Comparison of ENCODE assay signal across 10 cellular contexts in genomic region chr22:18057568-18058209, GRCh38. TPM values are rescaled to one million over a fixed set of nuclear protein-coding genes. Genes with fewer than 3 reads are reported as not detected.
A peak's percentile ranks its signal among the peaks of the same experiment; 100 is the strongest.
DNase-seq lines count a peak whose midpoint lies in the region; ATAC-seq, FAIRE-seq and TF ChIP-seq lines count a peak whose summit lies in the region.
"Had no signal": no experiment of that assay in that cellular context is flagged by ENCODE, and none has a peak within 500 bp of the region (broad histone marks: within the 10 kb centered on the region; RNA-seq: fewer than 3 reads in every experiment).

No MANE protein-coding gene starts in this region.

- H3K27me3 ChIP-seq in astrocyte (ENCODE audit: insufficient read depth, low read length) (no peaks in the 10 kb centered on the region), keratinocyte (ENCODE audit: control insufficient read depth, extremely low read depth, insufficient read depth, low read length) (no peaks in the 10 kb centered on the region), tibial nerve (no peaks in the 10 kb centered on the region)

- peaks cover 40% of the 10 kb centered on the region for H3K4me1 Mint-ChIP-seq in astrocyte (ENCODE audit: low read depth, unreplicated experiment)
- H3K4me1 Mint-ChIP-seq: activated naive CD4-positive, alpha-beta T cell treated with anti-CD3 and anti-CD28 coated beads, Interleukin-2, amount 50 U/mL, for 24 hours had no signal

- peak; percentile 47 for ATAC-seq in GM19023 (IDR thresholded peaks at IDR 0.05; ENCODE audit: unreplicated experiment)

- H2AFZ ChIP-seq in astrocyte (ENCODE audit: low read depth, low read length) (no peak overlapping the region), keratinocyte (ENCODE audit: control insufficient read depth, low read length) (no peak overlapping the region)

- H3K4me2 ChIP-seq in astrocyte (ENCODE audit: low read length) (peak overlapping the region; percentile 16), keratinocyte (ENCODE audit: control insufficient read depth, extremely low read depth, insufficient read depth, low read depth, low read length) (peak overlapping the region; percentile 6)

- H3K79me2 ChIP-seq in astrocyte (ENCODE audit: insufficient read depth, low read length) (no peaks in the 10 kb centered on the region), keratinocyte (ENCODE audit: control insufficient read depth, insufficient read depth, low read length) (no peaks in the 10 kb centered on the region)

- TF ChIP-seq CTCF in astrocyte (IDR thresholded peaks at IDR 0.05; ENCODE audit: insufficient read depth, low read depth, low read length) (no peak), keratinocyte (optimal IDR thresholded peaks at IDR 0.05 in 1 of 3, IDR thresholded peaks at IDR 0.05 in 1 of 3, conservative IDR thresholded peaks at IDR 0.05 in 1 of 3; ENCODE audit: extremely low read depth in 1 of 3, insufficient read depth in 2 of 3, low read length in 3 of 3) (no peak), tibial nerve (IDR thresholded peaks at IDR 0.05) (no peak)

- no peaks in the 10 kb centered on the region for H3K36me3 ChIP-seq in astrocyte (ENCODE audit: insufficient read depth, low read length)
- H3K36me3 ChIP-seq in keratinocyte (ENCODE audit: control insufficient read depth in 2 of 2, extremely low read depth in 1 of 2, insufficient read depth in 2 of 2, low read length in 2 of 2) = no peaks in the 10 kb centered on the region
- H3K36me3 ChIP-seq in tibial nerve = no peaks in the 10 kb centered on the region

- H3K4me3 ChIP-seq in astrocyte (ENCODE audit: insufficient read depth, low read depth, low read length) (no peak overlapping the region), keratinocyte (ENCODE audit: control insufficient read depth in 2 of 3, extremely low read depth in 1 of 3, insufficient read depth in 2 of 3, low read depth in 1 of 3, low read length in 3 of 3) (no peak overlapping the region), tibial nerve (no peak overlapping the region)

- peak overlapping the region; percentile 58 for H3K27ac Mint-ChIP-seq in astrocyte (ENCODE audit: unreplicated experiment)
- H3K27ac Mint-ChIP-seq: activated naive CD4-positive, alpha-beta T cell treated with anti-CD3 and anti-CD28 coated beads, Interleukin-2, amount 50 U/mL, for 24 hours had no signal

- H3K9me3 ChIP-seq in astrocyte (ENCODE audit: insufficient read depth, low read depth, low read length) (no peaks in the 10 kb centered on the region), keratinocyte (ENCODE audit: control insufficient read depth, low read depth, low read length) (no peaks in the 10 kb centered on the region), tibial nerve (no peaks in the 10 kb centered on the region)

- H3K27ac ChIP-seq in astrocyte (ENCODE audit: low read depth, low read length) (peak overlapping the region; percentile 67), keratinocyte (ENCODE audit: control insufficient read depth, insufficient read depth, low read length) (peak overlapping the region; percentile 17), tibial nerve (peak overlapping the region in 3 of 4 donors; percentile 78 to 86 (median 84))

- no peak for TF ChIP-seq EP300 in tibial nerve (IDR thresholded peaks at IDR 0.05)

- peak; percentile 84 for FAIRE-seq in astrocyte (lab: Jason Lieb, UNC)
- peak; percentile 88 for FAIRE-seq in keratinocyte (lab: Jason Lieb, UNC)
- FAIRE-seq: G401.6 had no signal

- no peaks in the 10 kb centered on the region for H3K27me3 Mint-ChIP-seq in astrocyte (ENCODE audit: low read depth, unreplicated experiment)

- WGBS in tibial nerve, 2 donors = 60 to 66% methylated on average over 4 of the region's 4 CpGs

- H3K9me1 ChIP-seq in keratinocyte (ENCODE audit: control insufficient read depth, extremely low read depth, insufficient read depth, low read length) = no peaks in the 10 kb centered on the region

- H3K9ac ChIP-seq in astrocyte (ENCODE audit: low read length) (no peak overlapping the region), keratinocyte (ENCODE audit: control insufficient read depth, extremely low read depth, insufficient read depth, low read length) (peak overlapping the region; percentile 59)

- dilution Hi-C loops in keratinocyte (cut with MboI; ENCODE audit: extremely low pct_ligation_motif_present, low sequenced_read_pairs) = no loop called here

- H3K36me3 Mint-ChIP-seq in astrocyte (ENCODE audit: low read depth, unreplicated experiment) = peaks cover 3% of the 10 kb centered on the region
- H3K36me3 Mint-ChIP-seq: activated naive CD4-positive, alpha-beta T cell treated with anti-CD3 and anti-CD28 coated beads, Interleukin-2, amount 50 U/mL, for 24 hours had no signal

- no peak for TF ChIP-seq POLR2A in tibial nerve (IDR thresholded peaks at IDR 0.05)

- H3K4me1 ChIP-seq in astrocyte (ENCODE audit: insufficient read depth, low read length) (peaks cover 41% of the 10 kb centered on the region), keratinocyte (ENCODE audit: control insufficient read depth, extremely low read depth, insufficient read depth, low read length) (peaks cover 46% of the 10 kb centered on the region), tibial nerve (peaks cover 0 to 28% (median 25%) of the 10 kb centered on the region in 4 donors)

- DNase-seq in A172 (ENCODE audit: low spot score) (peak; percentile 97), HT-29 (ENCODE audit: low spot score) (peak; percentile 14), astrocyte (ENCODE audit: low read depth) (peak; percentile 100), keratinocyte (ENCODE audit: low read depth, low spot score) (peak; percentile 86), tibial nerve (ENCODE audit: low spot score in 2 of 2) (peak; percentile 60 to 85), NCI-H2227 (lab: John Stamatoyannopoulos, UW; ENCODE audit: unreplicated experiment) (no peak)
- DNase-seq in activated CD4-positive, alpha-beta T cell treated with anti-CD3 and anti-CD28 coated beads, Interleukin-2, amount 50 U/mL, for 48 hours = no peak

- no peaks in the 10 kb centered on the region for H4K20me1 ChIP-seq in astrocyte (ENCODE audit: insufficient read depth, low read length)
- H4K20me1 ChIP-seq in keratinocyte (ENCODE audit: control insufficient read depth, extremely low read depth, insufficient read depth, low read length) = no peaks in the 10 kb centered on the region

- H3K4me3 Mint-ChIP-seq in astrocyte (ENCODE audit: unreplicated experiment) = no peak overlapping the region
- H3K4me3 Mint-ChIP-seq: activated naive CD4-positive, alpha-beta T cell treated with anti-CD3 and anti-CD28 coated beads, Interleukin-2, amount 50 U/mL, for 24 hours had no signal

- H3K9me3 Mint-ChIP-seq in astrocyte (ENCODE audit: unreplicated experiment) = no peaks in the 10 kb centered on the region
- H3K9me3 Mint-ChIP-seq: activated naive CD4-positive, alpha-beta T cell treated with anti-CD3 and anti-CD28 coated beads, Interleukin-2, amount 50 U/mL, for 24 hours had no signal

RNA-seq across cellular contexts. Expression of gene PEX26, which starts 20.1 kb away (rescaled TPM):
- total RNA-seq in A172 (2014; rRNA removed; shearing (Covaris generic)) = 12.4 and 15.9 TPM in 2 replicates
- 23.4 and 32.5 TPM in 2 replicates for total RNA-seq in HT-29 (2014; rRNA removed; shearing (Covaris generic))
- 41.7 and 41.9 TPM in 2 replicates for total RNA-seq in astrocyte
- polyA plus RNA-seq in keratinocyte = 20.8 to 25.7 TPM (median 23.0 TPM) in 3 replicates
- polyA plus RNA-seq in keratinocyte (2011; ENCODE audit: low read depth) = 1.5 TPM
- 23.0 and 25.0 TPM in 2 replicates for polyA plus RNA-seq in keratinocyte (2011; cell fraction: cytosol; rRNA removed)
- polyA plus RNA-seq in keratinocyte (2011; cell fraction: nucleus; rRNA removed) = 27.1 and 31.4 TPM in 2 replicates
- polyA plus RNA-seq in keratinocyte (2012; ENCODE audit: low replicate concordance) = 9.4 and 31.3 TPM in 2 replicates
- polyA minus RNA-seq in keratinocyte = 36.8 to 71.0 TPM (median 38.8 TPM) in 3 replicates
- polyA minus RNA-seq in keratinocyte (2011; cell fraction: cytosol; rRNA and poly(A)+ RNA removed) = 22.3 TPM
- 13.1 and 20.6 TPM in 2 replicates for polyA minus RNA-seq in keratinocyte (2011; cell fraction: nucleus; rRNA and poly(A)+ RNA removed)
- 10 to 100 TPM; 15.3 to 36.3 (median 29.4) TPM for total RNA-seq in tibial nerve

RNA-seq across cellular contexts. Expression of gene MICAL3, which starts 33.3 kb away (rescaled TPM):
- total RNA-seq in A172 (2014; rRNA removed; shearing (Covaris generic)) = 13.4 and 15.2 TPM in 2 replicates
- total RNA-seq in HT-29 (2014; rRNA removed; shearing (Covaris generic)) = 7.7 and 11.2 TPM in 2 replicates
- total RNA-seq in astrocyte (101 and 113 TPM in 2 replicates), tibial nerve (10 to 100 TPM; 45.2 to 56.3 (median 46.3) TPM)
- polyA plus RNA-seq in keratinocyte = 22.5 to 50.2 TPM (median 27.9 TPM) in 3 replicates
- polyA plus RNA-seq in keratinocyte (2011; ENCODE audit: low read depth) = 17.8 TPM
- polyA plus RNA-seq in keratinocyte (2011; cell fraction: cytosol; rRNA removed) = 21.5 and 22.1 TPM in 2 replicates
- 128 and 137 TPM in 2 replicates for polyA plus RNA-seq in keratinocyte (2011; cell fraction: nucleus; rRNA removed)
- 12.1 and 50.2 TPM in 2 replicates for polyA plus RNA-seq in keratinocyte (2012; ENCODE audit: low replicate concordance)
- polyA minus RNA-seq in keratinocyte = 35.6 to 129 TPM (median 77.2 TPM) in 3 replicates
- 19.6 TPM for polyA minus RNA-seq in keratinocyte (2011; cell fraction: cytosol; rRNA and poly(A)+ RNA removed)
- polyA minus RNA-seq in keratinocyte (2011; cell fraction: nucleus; rRNA and poly(A)+ RNA removed) = 57.6 and 129 TPM in 2 replicates

RNA-seq across cellular contexts. Expression of gene TUBA8, which starts 52.9 kb away (rescaled TPM):
- total RNA-seq in A172 (2014; rRNA removed; shearing (Covaris generic)) = 0.29 and 1.3 TPM in 2 replicates
- 0.13 and 0.44 TPM in 2 replicates for total RNA-seq in HT-29 (2014; rRNA removed; shearing (Covaris generic))
- 0.79 TPM in 1 of 2 replicates, not detected in the other for total RNA-seq in astrocyte
- 0.35 to 0.49 TPM (median 0.41 TPM) in 3 replicates for polyA plus RNA-seq in keratinocyte
- polyA plus RNA-seq in keratinocyte (2011; ENCODE audit: low read depth) = 0.24 TPM
- 0.42 and 0.43 TPM in 2 replicates for polyA plus RNA-seq in keratinocyte (2011; cell fraction: cytosol; rRNA removed)
- polyA plus RNA-seq in keratinocyte (2011; cell fraction: nucleus; rRNA removed) = 0.65 and 1.5 TPM in 2 replicates
- 0.24 and 0.51 TPM in 2 replicates for polyA plus RNA-seq in keratinocyte (2012; ENCODE audit: low replicate concordance)
- polyA minus RNA-seq in keratinocyte = 0.76 to 0.86 TPM in 2 of 3 replicates, not detected in the other
- not detected for polyA minus RNA-seq in keratinocyte (2011; cell fraction: cytosol; rRNA and poly(A)+ RNA removed)
- polyA minus RNA-seq in keratinocyte (2011; cell fraction: nucleus; rRNA and poly(A)+ RNA removed) = 0.93 and 1.2 TPM in 2 replicates
- total RNA-seq in tibial nerve = 10 to 100 TPM in 1 of 4 donors, 1 to 10 TPM in 3; 5.0 to 12.3 (median 6.3) TPM

Comparison
In these comparisons a context has a peak if more than half of its experiments do, and no peak if none do; other contexts are left out.
1. DNase-seq: peak in A172 (single experiment), HT-29 (single experiment), astrocyte (single experiment), keratinocyte (single experiment) and tibial nerve (2 of 2); none in NCI-H2227 (single experiment) and activated CD4-positive, alpha-beta T cell treated with anti-CD3 and anti-CD28 coated beads, Interleukin-2, amount 50 U/mL, for 48 hours (0 of 2).
2. H3K27ac ChIP-seq: peak in every context shown above with its lines; median percentile 84 in tibial nerve; 67 in astrocyte; 17 in keratinocyte.